ENCODE assay signal across 1 cellular context in the genomic region with DNA sequence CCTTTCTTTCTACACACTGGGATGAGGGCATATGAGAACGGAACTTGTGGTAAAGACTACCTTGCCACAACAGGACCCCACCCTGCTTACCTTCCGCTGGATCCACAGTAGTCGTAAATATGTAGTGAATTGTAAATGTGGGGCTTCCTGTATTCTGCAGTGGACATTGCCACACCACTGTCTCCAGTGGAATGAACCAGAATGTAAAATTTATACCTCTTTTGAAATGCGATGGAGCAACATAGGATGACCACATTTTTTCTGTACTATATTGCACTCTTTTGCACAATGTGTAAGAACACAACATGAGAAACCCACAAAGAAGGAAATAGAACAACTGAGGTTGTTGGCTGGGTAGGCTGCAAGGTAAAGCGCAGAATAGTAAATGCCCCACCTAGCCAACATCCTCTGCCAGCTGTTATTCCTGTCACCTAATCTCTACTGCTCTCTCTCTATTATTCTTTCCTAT.
TF ChIP-seq lines count a peak whose summit lies in the region.

No MANE protein-coding gene starts in this region.

TF ChIP-seq in GM23338, 12 proteins besides CTCF, POLR2A, EP300 and RAD21 (continued from another document):
- TF ChIP-seq, protein P1, sequence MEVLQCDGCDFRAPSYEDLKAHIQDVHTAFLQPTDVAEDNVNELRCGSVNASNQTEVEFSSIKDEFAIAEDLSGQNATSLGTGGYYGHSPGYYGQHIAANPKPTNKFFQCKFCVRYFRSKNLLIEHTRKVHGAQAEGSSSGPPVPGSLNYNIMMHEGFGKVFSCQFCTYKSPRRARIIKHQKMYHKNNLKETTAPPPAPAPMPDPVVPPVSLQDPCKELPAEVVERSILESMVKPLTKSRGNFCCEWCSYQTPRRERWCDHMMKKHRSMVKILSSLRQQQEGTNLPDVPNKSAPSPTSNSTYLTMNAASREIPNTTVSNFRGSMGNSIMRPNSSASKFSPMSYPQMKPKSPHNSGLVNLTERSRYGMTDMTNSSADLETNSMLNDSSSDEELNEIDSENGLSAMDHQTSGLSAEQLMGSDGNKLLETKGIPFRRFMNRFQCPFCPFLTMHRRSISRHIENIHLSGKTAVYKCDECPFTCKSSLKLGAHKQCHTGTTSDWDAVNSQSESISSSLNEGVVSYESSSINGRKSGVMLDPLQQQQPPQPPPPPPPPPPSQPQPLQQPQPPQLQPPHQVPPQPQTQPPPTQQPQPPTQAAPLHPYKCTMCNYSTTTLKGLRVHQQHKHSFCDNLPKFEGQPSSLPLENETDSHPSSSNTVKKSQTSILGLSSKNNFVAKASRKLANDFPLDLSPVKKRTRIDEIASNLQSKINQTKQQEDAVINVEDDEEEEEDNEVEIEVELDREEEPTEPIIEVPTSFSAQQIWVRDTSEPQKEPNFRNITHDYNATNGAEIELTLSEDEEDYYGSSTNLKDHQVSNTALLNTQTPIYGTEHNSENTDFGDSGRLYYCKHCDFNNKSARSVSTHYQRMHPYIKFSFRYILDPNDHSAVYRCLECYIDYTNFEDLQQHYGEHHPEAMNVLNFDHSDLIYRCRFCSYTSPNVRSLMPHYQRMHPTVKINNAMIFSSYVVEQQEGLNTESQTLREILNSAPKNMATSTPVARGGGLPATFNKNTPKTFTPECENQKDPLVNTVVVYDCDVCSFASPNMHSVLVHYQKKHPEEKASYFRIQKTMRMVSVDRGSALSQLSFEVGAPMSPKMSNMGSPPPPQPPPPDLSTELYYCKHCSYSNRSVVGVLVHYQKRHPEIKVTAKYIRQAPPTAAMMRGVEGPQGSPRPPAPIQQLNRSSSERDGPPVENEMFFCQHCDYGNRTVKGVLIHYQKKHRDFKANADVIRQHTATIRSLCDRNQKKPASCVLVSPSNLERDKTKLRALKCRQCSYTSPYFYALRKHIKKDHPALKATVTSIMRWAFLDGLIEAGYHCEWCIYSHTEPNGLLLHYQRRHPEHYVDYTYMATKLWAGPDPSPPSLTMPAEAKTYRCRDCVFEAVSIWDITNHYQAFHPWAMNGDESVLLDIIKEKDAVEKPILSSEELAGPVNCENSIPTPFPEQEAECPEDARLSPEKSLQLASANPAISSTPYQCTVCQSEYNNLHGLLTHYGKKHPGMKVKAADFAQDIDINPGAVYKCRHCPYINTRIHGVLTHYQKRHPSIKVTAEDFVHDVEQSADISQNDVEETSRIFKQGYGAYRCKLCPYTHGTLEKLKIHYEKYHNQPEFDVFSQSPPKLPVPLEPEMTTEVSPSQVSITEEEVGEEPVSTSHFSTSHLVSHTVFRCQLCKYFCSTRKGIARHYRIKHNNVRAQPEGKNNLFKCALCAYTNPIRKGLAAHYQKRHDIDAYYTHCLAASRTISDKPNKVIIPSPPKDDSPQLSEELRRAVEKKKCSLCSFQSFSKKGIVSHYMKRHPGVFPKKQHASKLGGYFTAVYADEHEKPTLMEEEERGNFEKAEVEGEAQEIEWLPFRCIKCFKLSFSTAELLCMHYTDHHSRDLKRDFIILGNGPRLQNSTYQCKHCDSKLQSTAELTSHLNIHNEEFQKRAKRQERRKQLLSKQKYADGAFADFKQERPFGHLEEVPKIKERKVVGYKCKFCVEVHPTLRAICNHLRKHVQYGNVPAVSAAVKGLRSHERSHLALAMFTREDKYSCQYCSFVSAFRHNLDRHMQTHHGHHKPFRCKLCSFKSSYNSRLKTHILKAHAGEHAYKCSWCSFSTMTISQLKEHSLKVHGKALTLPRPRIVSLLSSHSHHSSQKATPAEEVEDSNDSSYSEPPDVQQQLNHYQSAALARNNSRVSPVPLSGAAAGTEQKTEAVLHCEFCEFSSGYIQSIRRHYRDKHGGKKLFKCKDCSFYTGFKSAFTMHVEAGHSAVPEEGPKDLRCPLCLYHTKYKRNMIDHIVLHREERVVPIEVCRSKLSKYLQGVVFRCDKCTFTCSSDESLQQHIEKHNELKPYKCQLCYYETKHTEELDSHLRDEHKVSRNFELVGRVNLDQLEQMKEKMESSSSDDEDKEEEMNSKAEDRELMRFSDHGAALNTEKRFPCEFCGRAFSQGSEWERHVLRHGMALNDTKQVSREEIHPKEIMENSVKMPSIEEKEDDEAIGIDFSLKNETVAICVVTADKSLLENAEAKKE (CRISPR knock-in tag; IDR thresholded peaks at IDR 0.05): no peak
- TF ChIP-seq, protein P2, sequence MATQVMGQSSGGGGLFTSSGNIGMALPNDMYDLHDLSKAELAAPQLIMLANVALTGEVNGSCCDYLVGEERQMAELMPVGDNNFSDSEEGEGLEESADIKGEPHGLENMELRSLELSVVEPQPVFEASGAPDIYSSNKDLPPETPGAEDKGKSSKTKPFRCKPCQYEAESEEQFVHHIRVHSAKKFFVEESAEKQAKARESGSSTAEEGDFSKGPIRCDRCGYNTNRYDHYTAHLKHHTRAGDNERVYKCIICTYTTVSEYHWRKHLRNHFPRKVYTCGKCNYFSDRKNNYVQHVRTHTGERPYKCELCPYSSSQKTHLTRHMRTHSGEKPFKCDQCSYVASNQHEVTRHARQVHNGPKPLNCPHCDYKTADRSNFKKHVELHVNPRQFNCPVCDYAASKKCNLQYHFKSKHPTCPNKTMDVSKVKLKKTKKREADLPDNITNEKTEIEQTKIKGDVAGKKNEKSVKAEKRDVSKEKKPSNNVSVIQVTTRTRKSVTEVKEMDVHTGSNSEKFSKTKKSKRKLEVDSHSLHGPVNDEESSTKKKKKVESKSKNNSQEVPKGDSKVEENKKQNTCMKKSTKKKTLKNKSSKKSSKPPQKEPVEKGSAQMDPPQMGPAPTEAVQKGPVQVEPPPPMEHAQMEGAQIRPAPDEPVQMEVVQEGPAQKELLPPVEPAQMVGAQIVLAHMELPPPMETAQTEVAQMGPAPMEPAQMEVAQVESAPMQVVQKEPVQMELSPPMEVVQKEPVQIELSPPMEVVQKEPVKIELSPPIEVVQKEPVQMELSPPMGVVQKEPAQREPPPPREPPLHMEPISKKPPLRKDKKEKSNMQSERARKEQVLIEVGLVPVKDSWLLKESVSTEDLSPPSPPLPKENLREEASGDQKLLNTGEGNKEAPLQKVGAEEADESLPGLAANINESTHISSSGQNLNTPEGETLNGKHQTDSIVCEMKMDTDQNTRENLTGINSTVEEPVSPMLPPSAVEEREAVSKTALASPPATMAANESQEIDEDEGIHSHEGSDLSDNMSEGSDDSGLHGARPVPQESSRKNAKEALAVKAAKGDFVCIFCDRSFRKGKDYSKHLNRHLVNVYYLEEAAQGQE (IDR thresholded peaks at IDR 0.05; ENCODE audit: unreplicated experiment): no peak
- TF ChIP-seq, protein P3, sequence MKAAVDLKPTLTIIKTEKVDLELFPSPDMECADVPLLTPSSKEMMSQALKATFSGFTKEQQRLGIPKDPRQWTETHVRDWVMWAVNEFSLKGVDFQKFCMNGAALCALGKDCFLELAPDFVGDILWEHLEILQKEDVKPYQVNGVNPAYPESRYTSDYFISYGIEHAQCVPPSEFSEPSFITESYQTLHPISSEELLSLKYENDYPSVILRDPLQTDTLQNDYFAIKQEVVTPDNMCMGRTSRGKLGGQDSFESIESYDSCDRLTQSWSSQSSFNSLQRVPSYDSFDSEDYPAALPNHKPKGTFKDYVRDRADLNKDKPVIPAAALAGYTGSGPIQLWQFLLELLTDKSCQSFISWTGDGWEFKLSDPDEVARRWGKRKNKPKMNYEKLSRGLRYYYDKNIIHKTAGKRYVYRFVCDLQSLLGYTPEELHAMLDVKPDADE (IDR thresholded peaks at IDR 0.05): no peak
